ENCODE assay signal across 8 cellular contexts in the genomic region with DNA sequence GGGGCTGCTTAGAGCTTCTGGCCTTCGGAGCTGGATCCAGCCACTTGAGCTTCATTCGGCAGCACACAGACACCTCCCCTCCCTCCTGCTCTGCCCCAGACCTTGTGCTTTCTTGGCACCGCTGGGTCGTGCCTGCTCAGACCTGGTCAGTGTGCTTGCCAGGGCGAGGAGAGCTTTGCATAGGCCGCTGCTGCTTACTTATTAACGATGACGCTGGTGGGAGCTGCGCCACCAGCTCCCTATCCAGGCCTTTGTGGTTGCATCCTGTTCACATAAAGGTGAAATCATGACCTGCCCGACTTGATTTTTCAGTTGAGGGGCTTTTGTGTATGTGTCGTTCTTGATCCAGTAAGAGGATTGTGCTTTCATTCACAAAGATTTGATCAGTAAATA.
DNase-seq lines count a peak whose midpoint lies in the region; ATAC-seq and TF ChIP-seq lines count a peak whose summit lies in the region.

No MANE protein-coding gene starts in this region.

- H3K4me3 Mint-ChIP-seq in T-helper 2 cell treated with Interferon-gamma antibody and Interleukin-4, amounts not matched to agents 5 μg/mL and 100 μg/mL, for 36 hours, result peak overlapping the region; percentile 56
- no peak overlapping the region for H3K4me3 Mint-ChIP-seq in activated CD8-positive, alpha-beta T cell treated with anti-CD3 and anti-CD28 coated beads for 36 hours
- H3K4me3 Mint-ChIP-seq in mesothelial cell of epicardium, result no peak overlapping the region

- H3K9me3 ChIP-seq in aorta (ENCODE audit: control insufficient read depth, low read length), result no peaks in the 10 kb centered on the region

- TF ChIP-seq CTCF in activated CD8-positive, alpha-beta T cell treated with anti-CD3 and anti-CD28 coated beads for 36 hours (IDR thresholded peaks at IDR 0.05), result no peak
- no peak for TF ChIP-seq CTCF in mesothelial cell of epicardium (IDR thresholded peaks at IDR 0.05; ENCODE audit: unreplicated experiment)

- intact Hi-C loops in activated CD8-positive, alpha-beta T cell treated with anti-CD3 and anti-CD28 coated beads for 36 hours (cut with micrococcal nuclease), result no loop called here
- intact Hi-C loops in aorta (cut with DNase I), result no loop called here

- DNase-seq in T-helper 2 cell treated with Interferon-gamma antibody and Interleukin-4, amounts not matched to agents 5 μg/mL and 100 μg/mL, for 36 hours (ENCODE audit: low spot score), result no peak
- DNase-seq in T-helper 2 cell, result no peak
- DNase-seq in activated CD8-positive, alpha-beta T cell treated with anti-CD3 and anti-CD28 coated beads for 36 hours, result no peak
- peak; percentile 54 for DNase-seq in left lobe of liver (ENCODE audit: low spot score)
- peak in 1 of 2 donors; percentile 68 for DNase-seq in aorta
- no peak for DNase-seq in mesothelial cell of epicardium (ENCODE audit: low spot score in 2 of 2, unreplicated experiment in 2 of 2)

- peaks cover 2% of the 10 kb centered on the region in 2 donors for H3K4me1 ChIP-seq in aorta (ENCODE audit: control insufficient read depth in 1 of 2, insufficient read depth in 2 of 2, low read length in 2 of 2)

- peak; percentile 41 for ATAC-seq in HG03139 (IDR thresholded peaks at IDR 0.05; ENCODE audit: unreplicated experiment)
- ATAC-seq in activated CD8-positive, alpha-beta T cell treated with anti-CD3 and anti-CD28 coated beads for 36 hours, result no peak
- peak; percentile 81 for ATAC-seq in left lobe of liver
- ATAC-seq in aorta (ENCODE audit: low FRiP score), result peak; percentile 41
- ATAC-seq in HG03520 (IDR thresholded peaks at IDR 0.05; ENCODE audit: unreplicated experiment), result no peak

- no peaks in the 10 kb centered on the region for H3K27me3 ChIP-seq in aorta (ENCODE audit: control insufficient read depth in 1 of 2, insufficient read depth in 2 of 2, low read length in 1 of 2)

- H3K36me3 Mint-ChIP-seq in T-helper 2 cell treated with Interferon-gamma antibody and Interleukin-4, amounts not matched to agents 5 μg/mL and 100 μg/mL, for 36 hours (ENCODE audit: low read depth), result peaks cover 14% of the 10 kb centered on the region
- no peaks in the 10 kb centered on the region for H3K36me3 Mint-ChIP-seq in activated CD8-positive, alpha-beta T cell treated with anti-CD3 and anti-CD28 coated beads for 36 hours (ENCODE audit: low read depth)
- peaks cover 2% of the 10 kb centered on the region for H3K36me3 Mint-ChIP-seq in mesothelial cell of epicardium

- peaks cover 49% of the 10 kb centered on the region for H3K4me1 Mint-ChIP-seq in T-helper 2 cell treated with Interferon-gamma antibody and Interleukin-4, amounts not matched to agents 5 μg/mL and 100 μg/mL, for 36 hours (ENCODE audit: low read depth)
- peaks cover 57% of the 10 kb centered on the region for H3K4me1 Mint-ChIP-seq in activated CD8-positive, alpha-beta T cell treated with anti-CD3 and anti-CD28 coated beads for 36 hours (ENCODE audit: low read depth)
- H3K4me1 Mint-ChIP-seq in mesothelial cell of epicardium, result peaks cover 28% of the 10 kb centered on the region

- H3K36me3 ChIP-seq in aorta (ENCODE audit: control insufficient read depth in 1 of 2, insufficient read depth in 2 of 2, low read length in 1 of 2), result no peaks in the 10 kb centered on the region

- WGBS in aorta, 2 donors, result 35 to 36% methylated on average over 11 of the region's 11 CpGs

- CTCF ChIA-PET in activated CD8-positive, alpha-beta T cell treated with anti-CD3 and anti-CD28 coated beads for 36 hours (lab: Charles Lee), result interaction anchor here (0.8 to 2.2 kb wide), 6 partner anchors 9 to 240 kb away, joined by 3 to 9 read pairs (median 4); no protein-coding TSS in a partner anchor

- peak overlapping the region in 1 of 2 donors; percentile 53 for H3K27ac ChIP-seq in aorta (ENCODE audit: low read depth in 1 of 2, low read length in 2 of 2)

- no peak overlapping the region for H3K4me3 ChIP-seq in aorta (ENCODE audit: low read length in 2 of 2)

- POLR2A ChIA-PET in activated CD8-positive, alpha-beta T cell treated with anti-CD3 and anti-CD28 coated beads for 36 hours (lab: Charles Lee), result interaction anchor here (0.9 kb wide), 1 partner anchor 99 kb away, joined by 3 read pairs; no protein-coding TSS in a partner anchor

- no peak overlapping the region for H3K27ac Mint-ChIP-seq in T-helper 2 cell treated with Interferon-gamma antibody and Interleukin-4, amounts not matched to agents 5 μg/mL and 100 μg/mL, for 36 hours
- peak overlapping the region; percentile 53 for H3K27ac Mint-ChIP-seq in activated CD8-positive, alpha-beta T cell treated with anti-CD3 and anti-CD28 coated beads for 36 hours
- no peak overlapping the region for H3K27ac Mint-ChIP-seq in mesothelial cell of epicardium

- no peaks in the 10 kb centered on the region for H3K27me3 Mint-ChIP-seq in T-helper 2 cell treated with Interferon-gamma antibody and Interleukin-4, amounts not matched to agents 5 μg/mL and 100 μg/mL, for 36 hours (ENCODE audit: low read depth)
- no peaks in the 10 kb centered on the region for H3K27me3 Mint-ChIP-seq in activated CD8-positive, alpha-beta T cell treated with anti-CD3 and anti-CD28 coated beads for 36 hours
- no peaks in the 10 kb centered on the region for H3K27me3 Mint-ChIP-seq in mesothelial cell of epicardium (ENCODE audit: low read depth)

- no peaks in the 10 kb centered on the region for H3K9me3 Mint-ChIP-seq in T-helper 2 cell treated with Interferon-gamma antibody and Interleukin-4, amounts not matched to agents 5 μg/mL and 100 μg/mL, for 36 hours
- H3K9me3 Mint-ChIP-seq in activated CD8-positive, alpha-beta T cell treated with anti-CD3 and anti-CD28 coated beads for 36 hours, result no peaks in the 10 kb centered on the region
- no peaks in the 10 kb centered on the region for H3K9me3 Mint-ChIP-seq in mesothelial cell of epicardium

Comparison
In these comparisons a context has a peak if more than half of its experiments do, and no peak if none do; other contexts are left out.
1. ATAC-seq: peak in HG03139 (single experiment), left lobe of liver (single experiment) and aorta (single experiment); none in activated CD8-positive, alpha-beta T cell treated with anti-CD3 and anti-CD28 coated beads for 36 hours (single experiment) and HG03520 (single experiment).